In genomic region chr7:92254800-92255199, GRCh38 we compare ENCODE assay signal across 1 cellular context.
TF ChIP-seq lines count a peak whose summit lies in the region.

No MANE protein-coding gene starts in this region.

TF ChIP-seq in HepG2, 621 proteins besides CTCF, POLR2A, EP300 and RAD21:
- TF ChIP-seq ZNF431 (CRISPR knock-in tag; IDR thresholded peaks at IDR 0.05; ENCODE audit: borderline replicate concordance, low read depth), result peak; percentile 97; the same call in 1 of the 2 replicates
